In the genomic region with DNA sequence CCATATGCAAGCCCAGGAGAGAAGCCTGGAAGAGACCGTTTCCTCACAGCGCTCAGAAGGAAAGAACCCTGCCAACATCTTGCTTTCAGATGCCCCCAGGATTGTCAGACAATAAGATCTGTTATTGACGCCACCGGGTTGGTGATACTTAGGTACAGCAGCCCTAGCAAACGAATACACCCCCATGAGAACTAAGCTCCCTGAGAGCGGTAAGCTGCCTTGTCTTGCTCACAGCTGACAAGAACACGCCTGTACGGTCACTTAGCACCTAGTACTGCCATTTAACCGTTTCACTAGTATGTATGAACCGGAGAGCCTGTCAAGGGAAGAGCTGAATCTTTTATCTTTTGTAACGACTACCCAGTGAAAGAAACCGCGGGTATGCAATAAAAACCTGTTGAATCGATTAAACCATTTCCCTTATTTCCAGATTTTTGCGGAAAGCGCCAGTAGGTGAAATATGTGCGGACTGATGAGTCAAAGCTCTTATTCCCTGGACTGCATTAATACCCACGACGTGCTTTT, we compare ENCODE assay signal across 8 cellular contexts. TPM values are rescaled to one million over a fixed set of nuclear protein-coding genes. Genes with fewer than 3 reads are reported as not detected.
DNase-seq lines count a peak whose midpoint lies in the region; ATAC-seq and TF ChIP-seq lines count a peak whose summit lies in the region.
"Had no signal": no experiment of that assay in that cellular context is flagged by ENCODE, and none has a peak within 500 bp of the region (broad histone marks: within the 10 kb centered on the region; RNA-seq: fewer than 3 reads in every experiment).

No MANE protein-coding gene starts in this region.

- no peak for ATAC-seq in activated CD8-positive, alpha-beta T cell treated with anti-CD3 and anti-CD28 coated beads for 36 hours
- ATAC-seq in left ventricle myocardium superior: peak; percentile 62
- peak; percentile 52 for ATAC-seq in sciatic nerve

- no peaks in the 10 kb centered on the region for H3K36me3 Mint-ChIP-seq in activated CD8-positive, alpha-beta T cell treated with anti-CD3 and anti-CD28 coated beads for 36 hours (ENCODE audit: low read depth)

- H3K27me3 Mint-ChIP-seq in activated CD8-positive, alpha-beta T cell treated with anti-CD3 and anti-CD28 coated beads for 36 hours: peaks cover 37% of the 10 kb centered on the region

- H3K9ac ChIP-seq in HUES64 (ENCODE audit: low read depth, low read length): peak overlapping the region; percentile 61; the same call in 1 of the 2 replicates

- H3K4me1 ChIP-seq in HUES64 (ENCODE audit: insufficient read depth, low read length): peaks cover 3% of the 10 kb centered on the region; the same call in 1 of the 2 replicates

- H3K27me3 ChIP-seq in HUES64 (ENCODE audit: insufficient read depth, low read length): peaks cover 6% of the 10 kb centered on the region; the same call in 1 of the 2 replicates

- H3K4me1 Mint-ChIP-seq in activated CD8-positive, alpha-beta T cell treated with anti-CD3 and anti-CD28 coated beads for 36 hours (ENCODE audit: low read depth): peaks cover 12% of the 10 kb centered on the region

- no peaks in the 10 kb centered on the region for H3K36me3 ChIP-seq in HUES64 (ENCODE audit: insufficient read depth, low read length)

- WGBS in HUES64: 14% methylated on average over 19 of the region's 19 CpGs

- H3K9me3 Mint-ChIP-seq in activated CD8-positive, alpha-beta T cell treated with anti-CD3 and anti-CD28 coated beads for 36 hours: peaks cover 2% of the 10 kb centered on the region

- CTCF ChIA-PET in activated CD8-positive, alpha-beta T cell treated with anti-CD3 and anti-CD28 coated beads for 36 hours (lab: Charles Lee): interaction anchor here (1.0 kb wide), 1 partner anchor 15 kb away, joined by 4 read pairs; no protein-coding TSS in a partner anchor

- H3K4me3 ChIP-seq in HUES64 (ENCODE audit: low read length): peak overlapping the region; percentile 76

- H3K9me3 ChIP-seq in HUES64 (ENCODE audit: insufficient read depth, low read depth, low read length): peaks cover 7% of the 10 kb centered on the region; the same call in 1 of the 2 replicates

- POLR2A ChIA-PET in activated CD8-positive, alpha-beta T cell treated with anti-CD3 and anti-CD28 coated beads for 36 hours (lab: Charles Lee): no interaction called here

- no peak overlapping the region for H3K27ac Mint-ChIP-seq in activated CD8-positive, alpha-beta T cell treated with anti-CD3 and anti-CD28 coated beads for 36 hours

- intact Hi-C loops in activated CD8-positive, alpha-beta T cell treated with anti-CD3 and anti-CD28 coated beads for 36 hours (cut with micrococcal nuclease): no loop called here
- intact Hi-C loops in left ventricle myocardium superior (cut with micrococcal nuclease) (no loop called here), sciatic nerve (cut with DNase I) (no loop called here)

- no peak overlapping the region for H3K27ac ChIP-seq in HUES64 (ENCODE audit: low read depth, low read length)

- DNase-seq in activated CD8-positive, alpha-beta T cell treated with anti-CD3 and anti-CD28 coated beads for 36 hours: no peak
- DNase-seq in left ventricle myocardium superior (no peak), sciatic nerve (ENCODE audit: low spot score) (no peak), HK-2 (ENCODE audit: unreplicated experiment) (no peak), NCI-H2081 (lab: John Stamatoyannopoulos, UW) (no peak)
- DNase-seq in activated naive CD4-positive, alpha-beta T cell (lab: John Stamatoyannopoulos, UW): no peak

- TF ChIP-seq CTCF in activated CD8-positive, alpha-beta T cell treated with anti-CD3 and anti-CD28 coated beads for 36 hours (IDR thresholded peaks at IDR 0.05): no peak

- H3K4me3 Mint-ChIP-seq in activated CD8-positive, alpha-beta T cell treated with anti-CD3 and anti-CD28 coated beads for 36 hours: peak overlapping the region; percentile 43

RNA-seq across cellular contexts. Expression of a gene that starts 0.6 kb away (rescaled TPM):
- 1.1 TPM for polyA plus RNA-seq in HUES64 (2013, experiment 1 of 2)
- polyA plus RNA-seq in HUES64 (2013, experiment 2 of 2): 1.3 TPM
- not detected for total RNA-seq in activated CD8-positive, alpha-beta T cell treated with anti-CD3 and anti-CD28 coated beads for 36 hours
- total RNA-seq in left ventricle myocardium superior (not detected), sciatic nerve (0.04 TPM)
- total RNA-seq: NCI-H460 had no signal
